ENCODE assay signal across 31 cellular contexts in the genomic region with DNA sequence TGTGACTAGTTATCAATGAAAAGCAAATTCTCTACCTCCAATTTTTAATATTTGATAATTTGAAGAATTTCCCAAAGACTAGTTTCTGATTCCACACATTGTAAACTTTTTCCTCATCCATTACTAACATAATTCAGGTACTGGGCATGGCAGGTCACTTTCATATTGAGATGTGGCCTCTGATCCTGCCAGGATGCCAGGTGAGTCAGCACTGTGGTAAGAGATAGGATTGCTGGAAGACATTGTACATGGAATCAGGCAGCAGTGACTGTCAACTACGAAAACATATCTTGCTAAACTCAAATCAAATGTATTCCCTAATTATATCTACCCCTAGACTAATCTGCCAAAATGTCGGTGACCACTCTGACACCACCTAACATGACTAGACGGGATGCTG. TPM values are rescaled to one million over a fixed set of nuclear protein-coding genes. Genes with fewer than 3 reads are reported as not detected.
DNase-seq lines count a peak whose midpoint lies in the region; ATAC-seq and TF ChIP-seq lines count a peak whose summit lies in the region.
"Had no signal": no experiment of that assay in that cellular context is flagged by ENCODE, and none has a peak within 500 bp of the region (broad histone marks: within the 10 kb centered on the region; RNA-seq: fewer than 3 reads in every experiment).

No MANE protein-coding gene starts in this region.

- H2BK120ac ChIP-seq in H9 (ENCODE audit: low read depth, low read length, poor library complexity, severe bottlenecking): no peak overlapping the region

- no TSS peak for BruUV-seq in Panc1 (replicated peaks; lab: Mats Ljungman, UMichigan)

- no peak overlapping the region for H2BK15ac ChIP-seq in H9 (ENCODE audit: low read depth, low read length)

- WGBS in H9 (ENCODE audit: extremely low coverage, insufficient read length, low lambda C conversion rate): no CpG with 5 or more reads among the region's 3 CpGs

- no peak for ATAC-seq in Panc1
- ATAC-seq in HG02938 (IDR thresholded peaks at IDR 0.05; ENCODE audit: unreplicated experiment): no peak
- ATAC-seq in GM21786 (IDR thresholded peaks at IDR 0.05; ENCODE audit: unreplicated experiment): no peak
- ATAC-seq: stimulated activated effector memory CD8-positive, alpha-beta T cell treated with anti-CD3 and anti-CD28 coated beads, Interleukin-12 subunit alpha, Interleukin-12 subunit beta, amount 100 ng/mL, for 72 hours; WTC11 had no signal

- no peak overlapping the region for H2BK12ac ChIP-seq in H9 (ENCODE audit: insufficient read length, low read depth, low read length)

- no peak overlapping the region for H2AFZ ChIP-seq in H9 (ENCODE audit: low read length)

- H3K4me1 Mint-ChIP-seq in H9: peaks cover 3 to 4% of the 10 kb centered on the region in 2 experiments; a peak in 1 of 4 replicates
- H3K4me1 Mint-ChIP-seq: central memory CD8-positive, alpha-beta T cell; stimulated activated effector memory CD8-positive, alpha-beta T cell treated with anti-CD3 and anti-CD28 coated beads, Interleukin-12 subunit alpha, Interleukin-12 subunit beta, amount 100 ng/mL, for 72 hours had no signal

- no peak overlapping the region for H4K91ac ChIP-seq in H9 (ENCODE audit: insufficient read length, low read depth, low read length)

- H3K9me3 ChIP-seq in H9 (ENCODE audit: control insufficient read depth, low read depth, low read length): no peaks in the 10 kb centered on the region
- no peaks in the 10 kb centered on the region for H3K9me3 ChIP-seq in Panc1 (ENCODE audit: control insufficient read depth, insufficient read depth, low read depth, low read length)
- H3K9me3 ChIP-seq: Caco-2, spleen had no signal

- H3K23ac ChIP-seq in H9 (ENCODE audit: insufficient read length, low read depth, low read length): no peak overlapping the region

- CTCF ChIA-PET in Panc1 (lab: Charles Lee): no interaction called here

- in situ Hi-C loops in Panc1 (cut with HindIII; ENCODE audit: low pct_unique_long_range_greater_than_20kb, low sequenced_read_pairs): no loop called here

- peak; percentile 77 for DNase-seq in A172 (ENCODE audit: low spot score)
- DNase-seq in H9: no peak
- DNase-seq in Panc1 (ENCODE audit: low read depth, low spot score): no peak
- DNase-seq in glomerular visceral epithelial cell (ENCODE audit: extremely low spot score): peak; percentile 30
- no peak for DNase-seq in activated CD4-positive, alpha-beta T cell treated with anti-CD3 and anti-CD28 coated beads for 48 hours
- no peak for DNase-seq in NCI-H128 (lab: John Stamatoyannopoulos, UW; ENCODE audit: unreplicated experiment)
- DNase-seq: activated CD4-positive, alpha-beta T cell treated with anti-CD3 and anti-CD28 coated beads, Interleukin-2, amount 50 U/mL, for 4 hours; activated CD8-positive, alpha-beta memory T cell treated with anti-CD3 and anti-CD28 coated beads, Interleukin-2, amount 50 U/mL, for 4 hours; activated naive CD4-positive, alpha-beta T cell treated with anti-CD3 and anti-CD28 coated beads, Interleukin-2, amount 50 U/mL, for 16 hours; anterior cingulate cortex; Caco-2; dorsolateral prefrontal cortex; glutamatergic neuron; HFFc6; KG1; mesenchymal stem cell; NCI-H187; NCI-H774; occipital lobe; retina; SHP77; spleen; stimulated activated CD4-positive, alpha-beta T cell treated with anti-CD3 and anti-CD28 coated beads, Interleukin-2, amount 100 ng/mL, for 48 hours; T1000 had no signal

- no peaks in the 10 kb centered on the region for H4K20me1 ChIP-seq in H9 (ENCODE audit: control insufficient read depth, insufficient read depth, insufficient read length)

- H3K79me2 ChIP-seq in H9 (ENCODE audit: insufficient read depth, low read length): no peaks in the 10 kb centered on the region

- no peak overlapping the region for H3K4me3 Mint-ChIP-seq in H9
- H3K4me3 Mint-ChIP-seq: central memory CD8-positive, alpha-beta T cell; HFFc6; stimulated activated effector memory CD8-positive, alpha-beta T cell treated with anti-CD3 and anti-CD28 coated beads, Interleukin-12 subunit alpha, Interleukin-12 subunit beta, amount 100 ng/mL, for 72 hours; WTC11 had no signal

- intact Hi-C loops in Panc1 (cut with micrococcal nuclease; ENCODE audit: unreplicated experiment): no loop called here

- no peak overlapping the region for H3K4me2 ChIP-seq in H9 (ENCODE audit: insufficient read depth, insufficient read length, low read length)

- H3K27me3 ChIP-seq in H9 (ENCODE audit: insufficient read depth, low read length) (no peaks in the 10 kb centered on the region), Panc1 (ENCODE audit: control insufficient read depth, insufficient read depth, low read length) (no peaks in the 10 kb centered on the region)
- H3K27me3 ChIP-seq: dorsolateral prefrontal cortex, spleen had no signal

- H2BK20ac ChIP-seq in H9 (ENCODE audit: low read depth, low read length, poor library complexity, severe bottlenecking): no peak overlapping the region

- H3K36me3 ChIP-seq in Panc1 (ENCODE audit: control insufficient read depth, insufficient read depth, low read length): no peaks in the 10 kb centered on the region
- H3K36me3 ChIP-seq: spleen had no signal

- H3K9ac ChIP-seq in H9 (ENCODE audit: extremely low read depth, insufficient read length, low read length): no peak overlapping the region

- no peak overlapping the region for H3K18ac ChIP-seq in H9 (ENCODE audit: insufficient read length, low read depth, low read length)

- TF ChIP-seq CTCF in H9 (conservative IDR thresholded peaks at IDR 0.05): no peak
- TF ChIP-seq CTCF in Panc1 (IDR thresholded peaks at IDR 0.05): no peak

- no peaks in the 10 kb centered on the region for H3K36me3 Mint-ChIP-seq in H9 (ENCODE audit: insufficient read depth in 1 of 3, low read depth in 3 of 3)
- H3K36me3 Mint-ChIP-seq: stimulated activated effector memory CD8-positive, alpha-beta T cell treated with anti-CD3 and anti-CD28 coated beads, Interleukin-12 subunit alpha, Interleukin-12 subunit beta, amount 100 ng/mL, for 72 hours; WTC11 had no signal

- no peaks in the 10 kb centered on the region for H3K23me2 ChIP-seq in H9 (ENCODE audit: insufficient read length, low read depth, low read length, poor library complexity, severe bottlenecking)

- POLR2A ChIA-PET in Panc1 (lab: Charles Lee): no interaction called here

- no peak overlapping the region for H4K5ac ChIP-seq in H9 (ENCODE audit: insufficient read length, low read depth, low read length)

- H3T11ph ChIP-seq in H9 (ENCODE audit: low read length): no peak overlapping the region

- no peaks in the 10 kb centered on the region for H3K79me1 ChIP-seq in H9 (ENCODE audit: insufficient read depth, low read depth, low read length, poor library complexity, severe bottlenecking)

- no peaks in the 10 kb centered on the region for H3K27me3 Mint-ChIP-seq in H9 (ENCODE audit: low read depth)
- H3K27me3 Mint-ChIP-seq: central memory CD8-positive, alpha-beta T cell had no signal

- H3K56ac ChIP-seq in H9 (ENCODE audit: insufficient read length, low read depth, low read length): no peak overlapping the region

- no peak overlapping the region for H3K4ac ChIP-seq in H9 (ENCODE audit: low read depth, low read length)

- no peak overlapping the region for H2AK5ac ChIP-seq in H9 (ENCODE audit: insufficient read length, low read length)

- no peak overlapping the region; a peak in 1 of 7 replicates for H3K27ac Mint-ChIP-seq in H9
- H3K27ac Mint-ChIP-seq: HFFc6; stimulated activated effector memory CD8-positive, alpha-beta T cell treated with anti-CD3 and anti-CD28 coated beads, Interleukin-12 subunit alpha, Interleukin-12 subunit beta, amount 100 ng/mL, for 72 hours; WTC11 had no signal

- H3K27ac ChIP-seq in H9 (ENCODE audit: insufficient read length, low read depth, low read length) (no peak overlapping the region), Panc1 (ENCODE audit: low read length) (peak overlapping the region; percentile 29; the same call in 1 of the 2 replicates)
- H3K27ac ChIP-seq: dorsolateral prefrontal cortex, spleen had no signal

- H3K9me3 Mint-ChIP-seq in H9: peaks cover 3% of the 10 kb centered on the region in 2 experiments; a peak in 2 of 5 replicates
- H3K9me3 Mint-ChIP-seq: central memory CD8-positive, alpha-beta T cell; HFFc6; stimulated activated effector memory CD8-positive, alpha-beta T cell treated with anti-CD3 and anti-CD28 coated beads, Interleukin-12 subunit alpha, Interleukin-12 subunit beta, amount 100 ng/mL, for 72 hours had no signal

- no peaks in the 10 kb centered on the region for H3K4me1 ChIP-seq in H9 (ENCODE audit: insufficient read depth, low read length)
- H3K4me1 ChIP-seq in Panc1 (ENCODE audit: control insufficient read depth, insufficient read depth, low read length): no peaks in the 10 kb centered on the region
- H3K4me1 ChIP-seq: Caco-2, spleen had no signal

- H3K4me3 ChIP-seq in Panc1 (ENCODE audit: low read depth in 2 of 2, low read length in 2 of 2): no peak overlapping the region
- H3K4me3 ChIP-seq: dorsolateral prefrontal cortex, spleen had no signal

- H3K14ac ChIP-seq in H9 (ENCODE audit: insufficient read depth, low read length): no peak overlapping the region

- H4K8ac ChIP-seq in H9 (replicated peaks; ENCODE audit: insufficient read length, low read depth, low read length): peak overlapping the region; percentile 80

- no peak overlapping the region for H2BK5ac ChIP-seq in H9 (ENCODE audit: insufficient read length, low read length)

RNA-seq across cellular contexts. Expression of gene POU1F1, which starts 33.2 kb away (rescaled TPM):
- total RNA-seq in A172 (2014; rRNA removed; shearing (Covaris generic)): not detected in 2 replicates
- total RNA-seq in H9 (2021): not detected in 2 replicates
- not detected for total RNA-seq in Panc1 (2021; ENCODE audit: unreplicated experiment)
- not detected for polyA plus RNA-seq in Panc1 (2012; ENCODE audit: insufficient read length)
- total RNA-seq: Caco-2, dorsolateral prefrontal cortex, HFFc6, occipital lobe, spleen, urinary bladder, WTC11 had no signal
- polyA plus RNA-seq: BJ, spleen, urinary bladder had no signal

Comparison
In these comparisons a context has a peak if more than half of its experiments do, and no peak if none do; other contexts are left out.
1. DNase-seq: peak in A172 (single experiment) and glomerular visceral epithelial cell (single experiment); none in H9 (single experiment), Panc1 (single experiment), activated CD4-positive, alpha-beta T cell treated with anti-CD3 and anti-CD28 coated beads for 48 hours (single experiment) and NCI-H128 (single experiment).